Comparison of ENCODE assay signal across 1 cellular context in genomic region chr1:235831148-235831547, GRCh38.
TF ChIP-seq lines count a peak whose summit lies in the region.

No MANE protein-coding gene starts in this region.

TF ChIP-seq in GM12878, 131 proteins besides CTCF, POLR2A, EP300 and RAD21 (continued from another document):
- TF ChIP-seq MLLT1 (IDR thresholded peaks at IDR 0.05) (no peak), ATF7 (IDR thresholded peaks at IDR 0.05; ENCODE audit: low read depth) (0 out of 2 replicates have a peak, but pooled peaks have one; percentile 41), RUNX3 (IDR thresholded peaks at IDR 0.05; ENCODE audit: low read length) (peak; percentile 36), MEF2B (IDR thresholded peaks at IDR 0.05; ENCODE audit: partially characterized antibody, poor library complexity, severe bottlenecking) (peak; percentile 71), NFIC (IDR thresholded peaks at IDR 0.05; ENCODE audit: low read depth, low read length) (peak; percentile 51; the same call in 1 of the 2 replicates), NBN (IDR thresholded peaks at IDR 0.05) (0 out of 2 replicates have a peak, but pooled peaks have one; percentile 39), RELB (IDR thresholded peaks at IDR 0.05; ENCODE audit: low read depth) (peak; percentile 67; the same call in 1 of the 2 replicates), JUNB (IDR thresholded peaks at IDR 0.05) (peak; percentile 72)
TF ChIP-seq in GM12878: peak in this region for 19.
